ENCODE assay signal across 8 cellular contexts in genomic region chr4:972651-973424, GRCh38. TPM values are rescaled to one million over a fixed set of nuclear protein-coding genes. Genes with fewer than 3 reads are reported as not detected.
A peak's percentile ranks its signal among the peaks of the same experiment; 100 is the strongest.
DNase-seq lines count a peak whose midpoint lies in the region; ATAC-seq and TF ChIP-seq lines count a peak whose summit lies in the region.

No MANE protein-coding gene starts in this region.

- 0 to 2% (median 1%) methylated on average over 10 to 65 of the region's 65 CpGs for WGBS in adrenal gland, 4 donors

- H3K4me3 ChIP-seq in adrenal gland, result peak overlapping the region; percentile 48 to 91 (median 66)

- TF ChIP-seq POLR2A in adrenal gland (IDR thresholded peaks at IDR 0.05), result no peak

- DNase-seq in GM13976 (ENCODE audit: low spot score), result peak; percentile 69
- peak in 1 of 7 donors; percentile 45 for DNase-seq in adrenal gland
- DNase-seq in iris pigment epithelial cell (ENCODE audit: low read depth), result peak; percentile 15
- DNase-seq in stimulated activated CD4-positive, alpha-beta T cell treated with anti-CD3 and anti-CD28 coated beads, Interleukin-2, amount 100 ng/mL, for 48 hours, result peak; percentile 22 to 31
- no peak for DNase-seq in cerebellar nuclear complex (lab: John Stamatoyannopoulos, UW)
- no peak for DNase-seq in NCI-H128 (lab: John Stamatoyannopoulos, UW; ENCODE audit: unreplicated experiment)

- H3K27ac ChIP-seq in adrenal gland, result peak overlapping the region in 1 of 5 donors; percentile 55

- H3K9me3 ChIP-seq in adrenal gland (replicated peaks in 1 of 3), result no peaks in the 10 kb centered on the region

- intact Hi-C loops in adrenal gland (cut with DNase I), result no loop called here

- H3K27me3 ChIP-seq in adrenal gland, result no peaks in the 10 kb centered on the region

- no peaks in the 10 kb centered on the region for H3K36me3 ChIP-seq in adrenal gland (replicated peaks in 1 of 2)

- peaks cover 13 to 22% of the 10 kb centered on the region in 2 donors for H3K4me1 ChIP-seq in adrenal gland (replicated peaks in 1 of 2)

- TF ChIP-seq CTCF in GM13976 (IDR thresholded peaks at IDR 0.05; ENCODE audit: borderline replicate concordance, control extremely low read depth, extremely low read depth, insufficient read depth, missing control alignments), result no peak
- no peak for TF ChIP-seq CTCF in adrenal gland (IDR thresholded peaks at IDR 0.05)

- ATAC-seq in HG02840 (IDR thresholded peaks at IDR 0.05; ENCODE audit: low FRiP score, unreplicated experiment) (peak; percentile 34), SK-N-SH treated with all-trans-retinoic acid at 6 μM for 48 hours (peak; percentile 63)

- in situ Hi-C loops in GM13976 (cut with MboI; ENCODE audit: low sequenced_read_pairs, unreplicated experiment), result no loop called here

TF ChIP-seq in SK-N-SH treated with all-trans-retinoic acid at 6 μM for 48 hours, 23 proteins besides CTCF, POLR2A, EP300 and RAD21:
- no peak for TF ChIP-seq ZNF565 (CRISPR knock-in tag; conservative IDR thresholded peaks at IDR 0.05; ENCODE audit: low read depth)
- TF ChIP-seq ZC3H10 (CRISPR knock-in tag; IDR thresholded peaks at IDR 0.05), result no peak
- no peak for TF ChIP-seq OSR1 (CRISPR knock-in tag; IDR thresholded peaks at IDR 0.05)
- no peak for TF ChIP-seq BACH2 (CRISPR knock-in tag; IDR thresholded peaks at IDR 0.05; ENCODE audit: borderline replicate concordance)
- TF ChIP-seq ARNTL (CRISPR knock-in tag; IDR thresholded peaks at IDR 0.05; ENCODE audit: borderline replicate concordance, low read depth), result no peak
- no peak for TF ChIP-seq ISL1 (CRISPR knock-in tag; IDR thresholded peaks at IDR 0.05)
- no peak for TF ChIP-seq PATZ1 (CRISPR knock-in tag; IDR thresholded peaks at IDR 0.05; ENCODE audit: borderline replicate concordance)
- no peak for TF ChIP-seq RARB (CRISPR knock-in tag; IDR thresholded peaks at IDR 0.05)
- TF ChIP-seq ESRRG (CRISPR knock-in tag; IDR thresholded peaks at IDR 0.05), result no peak
TF ChIP-seq in SK-N-SH treated with all-trans-retinoic acid at 6 μM for 48 hours: peak in this region for 0.

RNA-seq across cellular contexts. Expression of gene DGKQ, which starts 0.5 kb away (rescaled TPM):
- 10 to 100 TPM in 6 of 8 donors, 1 to 10 TPM in 2; 8.1 to 16.5 (median 13.2) TPM for total RNA-seq in adrenal gland
- polyA plus RNA-seq in adrenal gland, result 10 to 100 TPM in 2 of 3 donors, under 1 TPM in 1; 0.55 to 13.8 (median 11.8) TPM

RNA-seq across cellular contexts. Expression of gene IDUA, which starts 14.0 kb away (rescaled TPM):
- total RNA-seq in adrenal gland, result 10 to 100 TPM; 16.7 to 78.4 (median 31.2) TPM
- 100 to 1,000 TPM in 1 of 3 donors, 10 to 100 TPM in 1, 1 to 10 TPM in 1; 1.6 to 109 (median 90.6) TPM for polyA plus RNA-seq in adrenal gland

RNA-seq across cellular contexts. Expression of gene SLC26A1, which starts 20.4 kb away (rescaled TPM):
- 10 to 100 TPM in 1 of 8 donors, 1 to 10 TPM in 5, under 1 TPM in 2; 0.85 to 55.0 (median 3.1) TPM for total RNA-seq in adrenal gland
- 10 to 100 TPM in 1 of 3 donors, 1 to 10 TPM in 2; 2.5 to 11.6 (median 3.7) TPM for polyA plus RNA-seq in adrenal gland

RNA-seq across cellular contexts. Expression of gene FGFRL1, which starts 38.6 kb away (rescaled TPM):
- total RNA-seq in adrenal gland, result 100 to 1,000 TPM in 3 of 8 donors, 10 to 100 TPM in 5; 45.9 to 274 (median 85.1) TPM
- polyA plus RNA-seq in adrenal gland, result 10 to 100 TPM; 24.4 to 75.5 (median 25.3) TPM

RNA-seq across cellular contexts. Expression of gene TMEM175, which starts 40.6 kb away (rescaled TPM):
- 10 to 100 TPM; 30.5 to 70.4 (median 47.9) TPM for total RNA-seq in adrenal gland
- 100 to 1,000 TPM in 2 of 3 donors, 10 to 100 TPM in 1; 22.4 to 142 (median 113) TPM for polyA plus RNA-seq in adrenal gland

Comparison
In these comparisons a context has a peak if more than half of its experiments do, and no peak if none do; other contexts are left out.
1. DNase-seq: peak in GM13976 (single experiment), iris pigment epithelial cell (single experiment) and stimulated activated CD4-positive, alpha-beta T cell treated with anti-CD3 and anti-CD28 coated beads, Interleukin-2, amount 100 ng/mL, for 48 hours (2 of 2); none in cerebellar nuclear complex (0 of 2) and NCI-H128 (single experiment).